In genomic region chr2:138068669-138069068, GRCh38 we compare ENCODE assay signal across 1 cellular context.
A peak's percentile ranks its signal among the peaks of the same experiment; 100 is the strongest.
TF ChIP-seq lines count a peak whose summit lies in the region.

No MANE protein-coding gene starts in this region.

TF ChIP-seq in H1, 55 proteins besides CTCF, POLR2A, EP300 and RAD21:
- TF ChIP-seq TCF12 (IDR thresholded peaks at IDR 0.05; ENCODE audit: low read depth, low read length) (0 out of 2 replicates have a peak, but pooled peaks have one; percentile 28), POLR2AphosphoS5 (IDR thresholded peaks at IDR 0.05; ENCODE audit: low read depth, low read length) (peak; percentile 77)
